11 cellular contexts compared by ENCODE assay signal in genomic region chr12:93142881-93143280, GRCh38.
"Had no signal": no experiment of that assay in that cellular context is flagged by ENCODE, and none has a peak within 500 bp of the region (broad histone marks: within the 10 kb centered on the region; RNA-seq: fewer than 3 reads in every experiment).

No MANE protein-coding gene starts in this region.

- DNase-seq: GM23248, GOT3, H7, H9, HCEC 1CT, HFFc6 had no signal

- H3K9ac ChIP-seq: GM23248 had no signal

- H2AFZ ChIP-seq: GM23248, GM23338 had no signal

- H3K4me3 ChIP-seq: GM23248, GM23338, HAP-1 had no signal

- H3K27ac Mint-ChIP-seq: GM23338, H9, HFFc6 had no signal

- H3K4me1 Mint-ChIP-seq: GM23338, H9 had no signal

- H3K9me3 Mint-ChIP-seq: GM23338, H9, HFFc6 had no signal

- ATAC-seq: GM23338, HCT116 had no signal

- H3K9me3 ChIP-seq: HAP-1 had no signal

- H3K27ac ChIP-seq: GM23248 had no signal

- H3K4me2 ChIP-seq: GM23338 had no signal

- H3K4me3 Mint-ChIP-seq: GM23338, H9, HFFc6 had no signal

- FAIRE-seq: H1, H54 had no signal

- H3K36me3 ChIP-seq: HAP-1 had no signal
